Comparison of ENCODE assay signal across 22 cellular contexts in genomic region chr11:126995989-126996388, GRCh38. TPM values are rescaled to one million over a fixed set of nuclear protein-coding genes. Genes with fewer than 3 reads are reported as not detected.
"Had no signal": no experiment of that assay in that cellular context is flagged by ENCODE, and none has a peak within 500 bp of the region (broad histone marks: within the 10 kb centered on the region; RNA-seq: fewer than 3 reads in every experiment).

No MANE protein-coding gene starts in this region.

- H3K36me3 ChIP-seq: colonic mucosa, gastrocnemius medialis, prostate gland, sigmoid colon, tibial artery, upper lobe of left lung, uterus had no signal

- H3K9ac ChIP-seq: parathyroid adenoma had no signal

- H3K27ac Mint-ChIP-seq: natural killer cell; stimulated activated effector memory CD8-positive, alpha-beta T cell treated with anti-CD3 and anti-CD28 coated beads, Interleukin-12 subunit alpha, Interleukin-12 subunit beta, amount 100 ng/mL, for 72 hours had no signal

- H3K9me3 Mint-ChIP-seq: natural killer cell; stimulated activated effector memory CD8-positive, alpha-beta T cell treated with anti-CD3 and anti-CD28 coated beads, Interleukin-12 subunit alpha, Interleukin-12 subunit beta, amount 100 ng/mL, for 72 hours had no signal

- H3K9me3 ChIP-seq: colonic mucosa, gastrocnemius medialis, prostate gland, sigmoid colon, tibial artery, upper lobe of left lung, uterus had no signal

- H3K4me1 ChIP-seq: colonic mucosa, gastrocnemius medialis, parathyroid adenoma, prostate gland, uterus had no signal

- H3K4me1 Mint-ChIP-seq: natural killer cell; stimulated activated effector memory CD8-positive, alpha-beta T cell treated with anti-CD3 and anti-CD28 coated beads, Interleukin-12 subunit alpha, Interleukin-12 subunit beta, amount 100 ng/mL, for 72 hours had no signal

- H3K27ac ChIP-seq: colonic mucosa, gastrocnemius medialis, hepatocyte, parathyroid adenoma, prostate gland, tibial artery, upper lobe of left lung, uterus had no signal

- H3K27me3 ChIP-seq: upper lobe of left lung, uterus had no signal

- H3K36me3 Mint-ChIP-seq: natural killer cell; stimulated activated effector memory CD8-positive, alpha-beta T cell treated with anti-CD3 and anti-CD28 coated beads, Interleukin-12 subunit alpha, Interleukin-12 subunit beta, amount 100 ng/mL, for 72 hours had no signal

- H3K4me3 ChIP-seq: colonic mucosa, gastrocnemius medialis, hepatocyte, prostate gland, sigmoid colon, tibial artery, upper lobe of left lung, uterus had no signal

- H3K4me2 ChIP-seq: hepatocyte had no signal

- DNase-seq: caudate nucleus; colonic mucosa; dermis blood vessel endothelial cell; effector CD4-positive, alpha-beta T cell; gastrocnemius medialis; kidney; left colon; mammary epithelial cell; natural killer cell; occipital lobe; sigmoid colon; small intestine; stimulated activated CD4-positive, alpha-beta T cell treated with anti-CD3 and anti-CD28 coated beads, Interleukin-2, amount 100 ng/mL, for 48 hours; stimulated activated CD8-positive, alpha-beta memory T cell treated with anti-CD3 and anti-CD28 coated beads, Interleukin-4, amount 100 ng/mL, for 48 hours; stimulated activated naive CD8-positive, alpha-beta T cell treated with anti-CD3 and anti-CD28 coated beads, Interleukin-15, Interleukin-2, amounts not matched to agents 100 U/mL and 50 U/mL, for 24 hours; tibial artery; upper lobe of left lung; uterus had no signal

- ATAC-seq: gastrocnemius medialis; left colon; natural killer cell; stimulated activated effector memory CD8-positive, alpha-beta T cell treated with anti-CD3 and anti-CD28 coated beads, Interleukin-12 subunit alpha, Interleukin-12 subunit beta, amount 100 ng/mL, for 72 hours; stimulated activated naive CD8-positive, alpha-beta T cell treated with anti-CD3 and anti-CD28 coated beads, Interleukin-15, Interleukin-2, amounts not matched to agents 100 U/mL and 50 U/mL, for 24 hours had no signal

- H2AFZ ChIP-seq: hepatocyte, parathyroid adenoma had no signal

- H3K4me3 Mint-ChIP-seq: natural killer cell; stimulated activated effector memory CD8-positive, alpha-beta T cell treated with anti-CD3 and anti-CD28 coated beads, Interleukin-12 subunit alpha, Interleukin-12 subunit beta, amount 100 ng/mL, for 72 hours had no signal

- H3K79me2 ChIP-seq: hepatocyte, parathyroid adenoma had no signal

RNA-seq across cellular contexts. Expression of gene KIRREL3, which starts 4.6 kb away (rescaled TPM):
- total RNA-seq: dermis blood vessel endothelial cell, natural killer cell had no signal
